Comparison of ENCODE assay signal across 1 cellular context in the genomic region with DNA sequence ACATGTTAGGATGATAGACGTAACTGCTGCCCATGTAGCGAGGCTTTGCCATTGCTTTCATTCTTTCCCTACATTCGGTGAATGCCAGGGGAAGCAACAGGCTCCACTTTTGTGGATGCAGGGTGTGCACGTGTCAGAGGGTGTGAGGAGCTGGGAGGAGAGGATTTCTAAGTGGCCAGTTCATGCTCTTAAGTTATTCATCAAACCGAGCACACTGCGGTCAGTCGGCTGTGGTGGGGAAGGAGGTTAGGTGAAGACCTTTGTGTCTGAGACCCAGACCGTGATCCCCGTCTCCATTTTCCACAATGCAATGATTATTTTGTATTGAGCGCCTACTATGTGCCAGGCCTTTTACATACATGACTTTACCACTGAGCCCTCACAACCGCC.
TF ChIP-seq lines count a peak whose summit lies in the region.

No MANE protein-coding gene starts in this region.

TF ChIP-seq in GM12878, 131 proteins besides CTCF, POLR2A, EP300 and RAD21 (continued from another document):
- TF ChIP-seq ZZZ3 (IDR thresholded peaks at IDR 0.05; ENCODE audit: control insufficient read depth, insufficient read length, low read depth) (no peak), ZBTB11 (CRISPR knock-in tag; IDR thresholded peaks at IDR 0.05) (no peak), CHD1 (IDR thresholded peaks at IDR 0.05; ENCODE audit: low read depth, low read length) (no peak), BRCA1 (IDR thresholded peaks at IDR 0.05; ENCODE audit: low read depth, low read length) (no peak), POLR2AphosphoS2 (IDR thresholded peaks at IDR 0.05; ENCODE audit: low read depth, low read length) (no peak), CREB1 (IDR thresholded peaks at IDR 0.05; ENCODE audit: low read depth) (no peak), CBX3 (IDR thresholded peaks at IDR 0.05; ENCODE audit: borderline replicate concordance, low read depth) (no peak), GATAD2B (conservative IDR thresholded peaks at IDR 0.05; ENCODE audit: low read depth) (no peak), ZSCAN29 (IDR thresholded peaks at IDR 0.05) (no peak), GABPA (IDR thresholded peaks at IDR 0.05; ENCODE audit: low read depth) (no peak), TAF1 (IDR thresholded peaks at IDR 0.05; ENCODE audit: borderline replicate concordance, low read depth, low read length) (no peak), STAT3 (IDR thresholded peaks at IDR 0.05; ENCODE audit: low read depth, low read length) (no peak)
